1 cellular context compared by ENCODE assay signal in the genomic region with DNA sequence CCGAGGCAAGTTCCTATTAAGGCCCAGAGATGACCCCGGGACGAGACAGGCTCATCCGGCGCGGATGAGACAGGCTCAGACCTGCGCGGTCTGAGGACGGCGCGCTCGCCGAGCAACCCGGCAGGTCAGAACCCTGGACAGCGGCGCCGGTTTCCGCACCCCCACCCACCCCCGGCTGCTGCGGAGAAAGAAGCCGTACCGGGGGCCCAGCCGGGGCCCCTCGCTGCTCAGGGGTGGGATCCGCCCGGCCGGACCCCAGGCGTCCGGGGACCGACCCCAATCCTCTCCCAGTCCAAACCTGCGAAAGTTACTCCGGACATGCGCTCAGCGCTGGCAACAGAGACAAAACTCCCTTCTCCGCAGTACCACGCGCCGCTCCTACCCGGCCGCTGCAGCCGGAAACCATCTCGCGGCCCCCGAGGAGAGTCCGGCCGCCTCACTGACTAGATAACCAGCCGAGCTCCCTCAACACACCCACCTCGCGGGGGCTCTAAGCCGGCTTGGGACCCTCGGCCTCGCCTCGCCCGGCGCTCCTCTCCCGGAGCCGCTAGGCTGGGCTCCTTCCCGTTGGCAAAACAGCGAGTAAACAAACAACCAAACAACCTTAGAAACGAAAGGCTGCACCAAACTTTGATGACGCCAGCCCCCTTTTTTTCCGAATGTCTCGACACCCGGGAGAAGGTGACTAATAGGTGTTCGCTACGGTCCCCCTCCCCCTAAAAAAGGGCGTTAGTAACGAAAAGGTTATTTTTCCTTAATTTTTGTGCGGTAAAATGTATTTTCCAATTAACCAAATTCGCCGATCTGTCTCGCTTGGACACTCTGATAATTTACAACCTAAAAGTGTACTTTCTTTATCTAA.
A peak's percentile ranks its signal among the peaks of the same experiment; 100 is the strongest.
TF ChIP-seq lines count a peak whose summit lies in the region.

No MANE protein-coding gene starts in this region.

TF ChIP-seq in K562, 482 proteins besides CTCF, POLR2A, EP300 and RAD21 (continued from another document and continues in another):
- TF ChIP-seq ZBTB8A (IDR thresholded peaks at IDR 0.05; ENCODE audit: partially characterized antibody) (no peak), NEUROD1 (IDR thresholded peaks at IDR 0.05; ENCODE audit: borderline replicate concordance, low read depth, low read length, partially characterized antibody) (no peak), KLF16 (IDR thresholded peaks at IDR 0.05) (no peak), SLC30A9 (CRISPR knock-in tag; IDR thresholded peaks at IDR 0.05) (no peak), CTBP1 (IDR thresholded peaks at IDR 0.05; ENCODE audit: borderline replicate concordance) (no peak), RFX1 (IDR thresholded peaks at IDR 0.05) (no peak), U2AF1 (optimal IDR thresholded peaks at IDR 0.05; ENCODE audit: low read depth, low read length) (no peak), FOXJ2 (tag; IDR thresholded peaks at IDR 0.05) (no peak), DMBX1 (CRISPR knock-in tag; IDR thresholded peaks at IDR 0.05; ENCODE audit: borderline replicate concordance) (no peak), ZBTB40 (IDR thresholded peaks at IDR 0.05) (no peak), ZBTB40 (CRISPR knock-in tag; IDR thresholded peaks at IDR 0.05) (no peak), LCOR (CRISPR knock-in tag; IDR thresholded peaks at IDR 0.05) (0 out of 2 replicates have a peak, but pooled peaks have one; percentile 42), SETDB1 (IDR thresholded peaks at IDR 0.05; ENCODE audit: low read length) (no peak), WHSC1 (IDR thresholded peaks at IDR 0.05; ENCODE audit: low read length) (no peak), ZNF511 (CRISPR knock-in tag; IDR thresholded peaks at IDR 0.05) (peak; percentile 93), DNMT1 (IDR thresholded peaks at IDR 0.05) (no peak), ZNF76 (CRISPR knock-in tag; IDR thresholded peaks at IDR 0.05; ENCODE audit: borderline replicate concordance) (no peak), BRF2 (IDR thresholded peaks at IDR 0.05; ENCODE audit: borderline replicate concordance, insufficient read depth, insufficient read length) (no peak), HDGF (IDR thresholded peaks at IDR 0.05) (no peak), ZNF79 (CRISPR knock-in tag; IDR thresholded peaks at IDR 0.05; ENCODE audit: low read depth) (no peak), SP1 (CRISPR knock-in tag; IDR thresholded peaks at IDR 0.05) (no peak), ZNF277 (CRISPR knock-in tag; IDR thresholded peaks at IDR 0.05; ENCODE audit: borderline replicate concordance) (no peak), HNRNPL (IDR thresholded peaks at IDR 0.05; ENCODE audit: low read depth, low read length) (no peak), HDAC8 (tag; IDR thresholded peaks at IDR 0.05) (no peak), DACH1 (IDR thresholded peaks at IDR 0.05; ENCODE audit: partially characterized antibody) (no peak), ZNF445 (CRISPR knock-in tag; IDR thresholded peaks at IDR 0.05; ENCODE audit: low read depth) (no peak), RBM14 (IDR thresholded peaks at IDR 0.05; ENCODE audit: borderline replicate concordance, insufficient read depth, low read depth, low read length) (0 out of 2 replicates have a peak, but pooled peaks have one; percentile 20), GTF2A2 (tag; IDR thresholded peaks at IDR 0.05) (no peak), E2F6 (IDR thresholded peaks at IDR 0.05; ENCODE audit: borderline replicate concordance in 1 of 2, extremely low read depth in 1 of 2, insufficient read depth in 1 of 2, insufficient read length in 1 of 2, low read depth in 1 of 2, low read length in 1 of 2, poor library complexity in 1 of 2, severe bottlenecking in 1 of 2) (no peak), ADNP (tag; IDR thresholded peaks at IDR 0.05) (no peak), NCOR1 (IDR thresholded peaks at IDR 0.05) (no peak), GATA2 (CRISPR knock-in tag; IDR thresholded peaks at IDR 0.05) (no peak), ZNF384 (IDR thresholded peaks at IDR 0.05; ENCODE audit: low read depth, low read length) (no peak), ZNF668 (CRISPR knock-in tag; IDR thresholded peaks at IDR 0.05) (no peak), ZNF3 (CRISPR knock-in tag; IDR thresholded peaks at IDR 0.05) (no peak)
- TF ChIP-seq, protein P1, sequence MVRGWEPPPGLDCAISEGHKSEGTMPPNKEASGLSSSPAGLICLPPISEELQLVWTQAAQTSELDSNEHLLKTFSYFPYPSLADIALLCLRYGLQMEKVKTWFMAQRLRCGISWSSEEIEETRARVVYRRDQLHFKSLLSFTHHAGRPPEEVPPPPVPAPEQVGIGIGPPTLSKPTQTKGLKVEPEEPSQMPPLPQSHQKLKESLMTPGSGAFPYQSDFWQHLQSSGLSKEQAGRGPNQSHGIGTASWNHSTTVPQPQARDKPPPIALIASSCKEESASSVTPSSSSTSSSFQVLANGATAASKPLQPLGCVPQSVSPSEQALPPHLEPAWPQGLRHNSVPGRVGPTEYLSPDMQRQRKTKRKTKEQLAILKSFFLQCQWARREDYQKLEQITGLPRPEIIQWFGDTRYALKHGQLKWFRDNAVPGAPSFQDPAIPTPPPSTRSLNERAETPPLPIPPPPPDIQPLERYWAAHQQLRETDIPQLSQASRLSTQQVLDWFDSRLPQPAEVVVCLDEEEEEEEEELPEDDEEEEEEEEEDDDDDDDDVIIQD (CRISPR knock-in tag; IDR thresholded peaks at IDR 0.05): no peak
- TF ChIP-seq, protein P2, sequence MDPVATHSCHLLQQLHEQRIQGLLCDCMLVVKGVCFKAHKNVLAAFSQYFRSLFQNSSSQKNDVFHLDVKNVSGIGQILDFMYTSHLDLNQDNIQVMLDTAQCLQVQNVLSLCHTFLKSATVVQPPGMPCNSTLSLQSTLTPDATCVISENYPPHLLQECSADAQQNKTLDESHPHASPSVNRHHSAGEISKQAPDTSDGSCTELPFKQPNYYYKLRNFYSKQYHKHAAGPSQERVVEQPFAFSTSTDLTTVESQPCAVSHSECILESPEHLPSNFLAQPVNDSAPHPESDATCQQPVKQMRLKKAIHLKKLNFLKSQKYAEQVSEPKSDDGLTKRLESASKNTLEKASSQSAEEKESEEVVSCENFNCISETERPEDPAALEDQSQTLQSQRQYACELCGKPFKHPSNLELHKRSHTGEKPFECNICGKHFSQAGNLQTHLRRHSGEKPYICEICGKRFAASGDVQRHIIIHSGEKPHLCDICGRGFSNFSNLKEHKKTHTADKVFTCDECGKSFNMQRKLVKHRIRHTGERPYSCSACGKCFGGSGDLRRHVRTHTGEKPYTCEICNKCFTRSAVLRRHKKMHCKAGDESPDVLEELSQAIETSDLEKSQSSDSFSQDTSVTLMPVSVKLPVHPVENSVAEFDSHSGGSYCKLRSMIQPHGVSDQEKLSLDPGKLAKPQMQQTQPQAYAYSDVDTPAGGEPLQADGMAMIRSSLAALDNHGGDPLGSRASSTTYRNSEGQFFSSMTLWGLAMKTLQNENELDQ (CRISPR knock-in tag; IDR thresholded peaks at IDR 0.05; ENCODE audit: borderline replicate concordance): no peak
- TF ChIP-seq, protein P3, sequence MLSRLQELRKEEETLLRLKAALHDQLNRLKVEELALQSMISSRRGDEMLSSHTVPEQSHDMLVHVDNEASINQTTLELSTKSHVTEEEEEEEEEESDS (CRISPR knock-in tag; IDR thresholded peaks at IDR 0.05): no peak
- TF ChIP-seq, protein P4, sequence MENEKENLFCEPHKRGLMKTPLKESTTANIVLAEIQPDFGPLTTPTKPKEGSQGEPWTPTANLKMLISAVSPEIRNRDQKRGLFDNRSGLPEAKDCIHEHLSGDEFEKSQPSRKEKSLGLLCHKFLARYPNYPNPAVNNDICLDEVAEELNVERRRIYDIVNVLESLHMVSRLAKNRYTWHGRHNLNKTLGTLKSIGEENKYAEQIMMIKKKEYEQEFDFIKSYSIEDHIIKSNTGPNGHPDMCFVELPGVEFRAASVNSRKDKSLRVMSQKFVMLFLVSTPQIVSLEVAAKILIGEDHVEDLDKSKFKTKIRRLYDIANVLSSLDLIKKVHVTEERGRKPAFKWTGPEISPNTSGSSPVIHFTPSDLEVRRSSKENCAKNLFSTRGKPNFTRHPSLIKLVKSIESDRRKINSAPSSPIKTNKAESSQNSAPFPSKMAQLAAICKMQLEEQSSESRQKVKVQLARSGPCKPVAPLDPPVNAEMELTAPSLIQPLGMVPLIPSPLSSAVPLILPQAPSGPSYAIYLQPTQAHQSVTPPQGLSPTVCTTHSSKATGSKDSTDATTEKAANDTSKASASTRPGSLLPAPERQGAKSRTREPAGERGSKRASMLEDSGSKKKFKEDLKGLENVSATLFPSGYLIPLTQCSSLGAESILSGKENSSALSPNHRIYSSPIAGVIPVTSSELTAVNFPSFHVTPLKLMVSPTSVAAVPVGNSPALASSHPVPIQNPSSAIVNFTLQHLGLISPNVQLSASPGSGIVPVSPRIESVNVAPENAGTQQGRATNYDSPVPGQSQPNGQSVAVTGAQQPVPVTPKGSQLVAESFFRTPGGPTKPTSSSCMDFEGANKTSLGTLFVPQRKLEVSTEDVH (IDR thresholded peaks at IDR 0.05; ENCODE audit: low read depth, partially characterized antibody): no peak
